In the genomic region with DNA sequence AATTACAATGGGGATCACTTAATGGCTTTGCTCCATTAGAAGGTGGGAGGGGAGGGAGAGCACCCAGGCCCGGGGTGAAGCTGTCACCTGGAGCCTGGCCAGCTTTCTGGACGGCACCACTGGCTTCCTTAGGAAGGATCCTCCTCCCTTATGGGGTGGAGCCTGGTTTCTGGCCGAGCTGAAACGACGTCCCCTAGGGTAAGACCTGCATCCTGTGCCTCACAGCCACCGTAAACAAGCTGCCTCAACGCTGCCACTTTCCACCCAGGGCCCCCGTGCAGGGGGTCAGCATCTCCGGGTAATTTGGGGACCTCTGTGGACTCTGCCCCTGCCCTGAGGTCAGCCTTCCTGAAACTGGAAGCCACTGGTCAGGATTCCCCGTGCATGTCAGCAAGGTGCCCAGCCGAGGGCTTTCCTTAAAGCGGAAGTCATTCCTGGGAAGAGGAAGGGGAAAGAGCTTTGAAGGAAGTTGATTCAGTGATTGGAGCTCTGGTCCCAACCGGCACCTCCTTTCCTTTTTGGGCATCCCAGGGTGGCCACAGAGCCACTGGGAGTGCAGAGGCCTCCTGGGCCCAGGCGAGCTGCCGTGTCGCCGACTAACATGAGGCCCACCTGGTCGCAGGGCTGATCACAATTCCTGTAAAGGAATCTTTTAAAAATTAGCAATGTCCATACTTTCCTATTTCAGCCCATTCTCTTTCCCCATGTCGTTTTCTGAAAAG, we compare ENCODE assay signal across 21 cellular contexts.
DNase-seq lines count a peak whose midpoint lies in the region; ATAC-seq, FAIRE-seq and TF ChIP-seq lines count a peak whose summit lies in the region.
"Had no signal": no experiment of that assay in that cellular context is flagged by ENCODE, and none has a peak within 500 bp of the region (broad histone marks: within the 10 kb centered on the region; RNA-seq: fewer than 3 reads in every experiment).

No MANE protein-coding gene starts in this region.

- no peak overlapping the region for H3K56ac ChIP-seq in H9 (ENCODE audit: insufficient read length, low read depth, low read length)

- FAIRE-seq in kidney (lab: Jason Lieb, UNC) = no peak
- FAIRE-seq in RCC 7860 (lab: Jason Lieb, UNC) = no peak
- FAIRE-seq: GM12878, small intestine had no signal

- H3K9ac ChIP-seq in BLaER1 treated with 17β-estradiol and CSF1 and Interleukin-3, amounts not matched to agents 10 nM and 100 nM = peak overlapping the region in 4 of 11 experiments; percentile 5 to 21 (median 16); a peak in 2 of 22 replicates
- H3K9ac ChIP-seq in H9 (ENCODE audit: extremely low read depth, insufficient read length, low read length) (no peak overlapping the region), kidney (ENCODE audit: low read length in 2 of 2) (no peak overlapping the region)

- H3K4me1 Mint-ChIP-seq in H9 = peaks cover 26 to 30% of the 10 kb centered on the region in 2 experiments
- H3K4me1 Mint-ChIP-seq: T-cell had no signal

- no peaks in the 10 kb centered on the region; a peak in 2 of 22 replicates for H4K20me1 ChIP-seq in BLaER1 treated with 17β-estradiol and CSF1 and Interleukin-3, amounts not matched to agents 10 nM and 100 nM
- no peaks in the 10 kb centered on the region for H4K20me1 ChIP-seq in H9 (ENCODE audit: control insufficient read depth, insufficient read depth, insufficient read length)

- peak overlapping the region in 1 of 11 experiments; percentile 37; a peak in 2 of 22 replicates for H3K27ac ChIP-seq in BLaER1 treated with 17β-estradiol and CSF1 and Interleukin-3, amounts not matched to agents 10 nM and 100 nM
- H3K27ac ChIP-seq in H9 (ENCODE audit: insufficient read length, low read depth, low read length) = no peak overlapping the region
- H3K27ac ChIP-seq in VCaP = peak overlapping the region; percentile 17; the same call in 1 of the 2 replicates
- H3K27ac ChIP-seq in kidney (ENCODE audit: low read depth in 2 of 2, low read length in 2 of 2) = no peak overlapping the region
- H3K27ac ChIP-seq: brain microvascular endothelial cell had no signal

- no peaks in the 10 kb centered on the region for H3K9me3 Mint-ChIP-seq in H9
- H3K9me3 Mint-ChIP-seq: T-cell had no signal

- no peak overlapping the region for H2AK5ac ChIP-seq in H9 (ENCODE audit: insufficient read length, low read length)

- peaks cover 6 to 13% (median 12%) of the 10 kb centered on the region in 11 experiments; a peak in 19 of 22 replicates for H3K9me3 ChIP-seq in BLaER1 treated with 17β-estradiol and CSF1 and Interleukin-3, amounts not matched to agents 10 nM and 100 nM (replicated peaks in 1 of 11)
- H3K9me3 ChIP-seq in H9 (ENCODE audit: control insufficient read depth, low read depth, low read length) = no peaks in the 10 kb centered on the region
- no peaks in the 10 kb centered on the region for H3K9me3 ChIP-seq in kidney (ENCODE audit: control insufficient read depth in 1 of 2, low read length in 2 of 2)
- H3K9me3 ChIP-seq: gastrocnemius medialis had no signal

- no peak overlapping the region for H3K4ac ChIP-seq in H9 (ENCODE audit: low read depth, low read length)

- no peak overlapping the region; the same call in 1 of the 2 replicates for H3K14ac ChIP-seq in H9 (ENCODE audit: insufficient read depth, low read length)

- peak; percentile 82 for DNase-seq in H9
- DNase-seq in kidney = peak; percentile 22
- no peak for DNase-seq in RCC 7860 (ENCODE audit: low spot score)
- DNase-seq in CD1c-positive myeloid dendritic cell (ENCODE audit: extremely low spot score) = no peak
- DNase-seq: activated CD8-positive, alpha-beta T cell treated with anti-CD3 and anti-CD28 coated beads, Interleukin-2, amount 10 ng/mL, durations not matched to agents 7 days and 5 days; activated T-cell treated with anti-CD3 and anti-CD28 coated beads, Interleukin-2, amount 50 U/mL, for 48 hours; brain microvascular endothelial cell; Calu3; erythroblast; gastrocnemius medialis; GDM1; Karpas-422; NCI-H187 treated with DMSO at 0.1 percent for 48 hours; NCI-H82; small intestine; stimulated activated CD4-positive, alpha-beta T cell treated with anti-CD3 and anti-CD28 coated beads, Interleukin-4, amount 100 ng/mL, for 24 hours; T-cell had no signal

- WGBS in H9 (ENCODE audit: extremely low coverage, insufficient read length, low lambda C conversion rate) = no CpG with 5 or more reads among the region's 19 CpGs

- H3K4me2 ChIP-seq in BLaER1 treated with 17β-estradiol and CSF1 and Interleukin-3, amounts not matched to agents 10 nM and 100 nM = peak overlapping the region; percentile 44 to 95 (median 81)
- H3K4me2 ChIP-seq in H9 (ENCODE audit: insufficient read depth, insufficient read length, low read length) = no peak overlapping the region

- H4K8ac ChIP-seq in H9 (replicated peaks; ENCODE audit: insufficient read length, low read depth, low read length) = no peak overlapping the region

- ATAC-seq in HG02884 (IDR thresholded peaks at IDR 0.05; ENCODE audit: unreplicated experiment) = no peak
- ATAC-seq: activated CD8-positive, alpha-beta T cell treated with anti-CD3 and anti-CD28 coated beads, Interleukin-2, amount 10 ng/mL, durations not matched to agents 7 days and 5 days; gastrocnemius medialis; GM12878; T-cell had no signal

- H3K23ac ChIP-seq in H9 (ENCODE audit: insufficient read length, low read depth, low read length) = no peak overlapping the region

- H4K91ac ChIP-seq in H9 (ENCODE audit: insufficient read length, low read depth, low read length) = no peak overlapping the region

- no peak overlapping the region for H3K27ac Mint-ChIP-seq in H9
- H3K27ac Mint-ChIP-seq: activated CD8-positive, alpha-beta T cell treated with anti-CD3 and anti-CD28 coated beads, Interleukin-2, amount 10 ng/mL, durations not matched to agents 7 days and 5 days; T-cell had no signal

- H2AFZ ChIP-seq in H9 (ENCODE audit: low read length) = no peak overlapping the region

- H2BK15ac ChIP-seq in H9 (ENCODE audit: low read depth, low read length) = no peak overlapping the region

- no peaks in the 10 kb centered on the region for H3K79me2 ChIP-seq in H9 (ENCODE audit: insufficient read depth, low read length)

- no peak overlapping the region for H2BK12ac ChIP-seq in H9 (ENCODE audit: insufficient read length, low read depth, low read length)

- no peaks in the 10 kb centered on the region for H3K79me1 ChIP-seq in H9 (ENCODE audit: insufficient read depth, low read depth, low read length, poor library complexity, severe bottlenecking)

- peak overlapping the region; percentile 14 to 32; a peak in 2 of 5 replicates for H3K4me3 Mint-ChIP-seq in H9
- H3K4me3 Mint-ChIP-seq: activated CD8-positive, alpha-beta T cell treated with anti-CD3 and anti-CD28 coated beads, Interleukin-2, amount 10 ng/mL, durations not matched to agents 7 days and 5 days; T-cell had no signal

- no peaks in the 10 kb centered on the region for H3K23me2 ChIP-seq in H9 (ENCODE audit: insufficient read length, low read depth, low read length, poor library complexity, severe bottlenecking)

- no peak overlapping the region for H2BK120ac ChIP-seq in H9 (ENCODE audit: low read depth, low read length, poor library complexity, severe bottlenecking)

- no peak overlapping the region for H4K5ac ChIP-seq in H9 (ENCODE audit: insufficient read length, low read depth, low read length)

- no peak overlapping the region for H3K4me3 ChIP-seq in BLaER1 treated with 17β-estradiol and CSF1 and Interleukin-3, amounts not matched to agents 10 nM and 100 nM
- H3K4me3 ChIP-seq in kidney (ENCODE audit: low read length in 2 of 2) = no peak overlapping the region
- H3K4me3 ChIP-seq: GM12878 had no signal

- H3K27me3 ChIP-seq in BLaER1 treated with 17β-estradiol and CSF1 and Interleukin-3, amounts not matched to agents 10 nM and 100 nM = 0 out of 22 replicates have a peak, but pooled peaks cover 0 to 4% (median 0%) of the 10 kb centered on the region in 11 experiments
- no peaks in the 10 kb centered on the region for H3K27me3 ChIP-seq in H9 (ENCODE audit: insufficient read depth, low read length)
- H3K27me3 ChIP-seq: brain microvascular endothelial cell, gastrocnemius medialis had no signal

- no peak overlapping the region for H2BK5ac ChIP-seq in H9 (ENCODE audit: insufficient read length, low read length)

- peaks cover 17% of the 10 kb centered on the region for H3K27me3 Mint-ChIP-seq in H9 (ENCODE audit: low read depth)
- H3K27me3 Mint-ChIP-seq: T-cell had no signal

- no peak overlapping the region for H2BK20ac ChIP-seq in H9 (ENCODE audit: low read depth, low read length, poor library complexity, severe bottlenecking)

- H3T11ph ChIP-seq in H9 (ENCODE audit: low read length) = no peak overlapping the region

- H3K36me3 Mint-ChIP-seq in H9 (ENCODE audit: insufficient read depth in 1 of 3, low read depth in 3 of 3) = peaks cover 0 to 2% (median 0%) of the 10 kb centered on the region in 3 experiments; a peak in 2 of 7 replicates
- H3K36me3 Mint-ChIP-seq: T-cell had no signal

- intact Hi-C loops in kidney (cut with DNase I) = no loop called here

- H3K18ac ChIP-seq in H9 (ENCODE audit: insufficient read length, low read depth, low read length) = no peak overlapping the region

- H3K36me3 ChIP-seq in BLaER1 treated with 17β-estradiol and CSF1 and Interleukin-3, amounts not matched to agents 10 nM and 100 nM = no peaks in the 10 kb centered on the region
- no peaks in the 10 kb centered on the region for H3K36me3 ChIP-seq in kidney (ENCODE audit: control insufficient read depth in 1 of 2, insufficient read depth in 2 of 2, low read length in 2 of 2)
- H3K36me3 ChIP-seq: brain microvascular endothelial cell, gastrocnemius medialis had no signal

- TF ChIP-seq CTCF in H9 (conservative IDR thresholded peaks at IDR 0.05) = no peak
- no peak for TF ChIP-seq CTCF in VCaP (conservative IDR thresholded peaks at IDR 0.05)
- TF ChIP-seq CTCF in kidney (IDR thresholded peaks at IDR 0.05; ENCODE audit: borderline replicate concordance, extremely low read depth, insufficient read depth) = no peak

- peaks cover 13 to 35% (median 29%) of the 10 kb centered on the region in 10 experiments for H3K4me1 ChIP-seq in BLaER1 treated with 17β-estradiol and CSF1 and Interleukin-3, amounts not matched to agents 10 nM and 100 nM
- H3K4me1 ChIP-seq in H9 (ENCODE audit: insufficient read depth, low read length) (peaks cover 4% of the 10 kb centered on the region; the same call in 1 of the 2 replicates), kidney (ENCODE audit: control insufficient read depth in 1 of 2, insufficient read depth in 1 of 2, low read depth in 1 of 2, low read length in 2 of 2) (no peaks in the 10 kb centered on the region)
- H3K4me1 ChIP-seq: gastrocnemius medialis had no signal

Comparison
In these comparisons a context has a peak if more than half of its experiments do, and no peak if none do; other contexts are left out.
1. DNase-seq: peak in H9 (single experiment) and kidney (single experiment); none in RCC 7860 (single experiment) and CD1c-positive myeloid dendritic cell (single experiment).